8 cellular contexts compared by ENCODE assay signal in the genomic region with DNA sequence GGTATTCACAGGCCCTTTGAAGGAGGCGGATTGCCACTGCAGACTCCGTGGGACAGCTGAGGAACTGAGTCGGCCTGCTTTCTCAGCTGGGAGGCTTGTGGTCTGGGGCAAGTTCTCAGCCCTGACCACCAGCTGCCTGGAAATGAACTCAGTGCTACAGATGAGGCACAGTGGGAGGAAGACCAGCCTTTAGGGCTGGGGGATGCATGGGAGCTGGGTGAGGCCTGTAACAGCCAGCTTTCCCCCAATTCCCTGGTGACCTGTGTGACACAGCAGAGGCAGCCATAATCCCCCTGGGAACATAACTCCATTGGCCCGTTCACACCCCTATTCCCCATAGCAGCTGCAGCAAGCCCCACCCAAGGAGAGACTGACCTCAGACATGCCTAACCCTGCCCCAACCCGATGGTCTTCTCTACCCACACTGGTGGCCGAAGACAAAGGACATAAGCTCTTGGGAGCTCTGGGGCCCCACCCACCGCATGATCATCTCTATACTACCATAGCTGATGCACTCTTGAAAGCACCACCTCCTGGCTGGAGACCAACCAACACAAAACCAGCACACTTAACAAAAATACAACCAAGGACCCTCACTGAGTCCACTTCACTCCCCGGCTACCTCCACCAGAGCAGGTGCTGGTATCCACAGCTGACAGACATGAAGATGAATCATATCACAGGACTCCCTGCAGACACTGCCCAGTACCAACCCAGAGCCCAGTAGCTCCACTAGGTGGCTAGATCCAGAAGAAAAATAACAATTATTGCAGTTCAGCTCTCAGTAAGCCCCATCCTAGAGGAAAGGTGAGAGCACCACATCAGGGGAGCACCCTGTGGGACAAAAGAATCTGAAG. TPM values are rescaled to one million over a fixed set of nuclear protein-coding genes. Genes with fewer than 3 reads are reported as not detected.
A peak's percentile ranks its signal among the peaks of the same experiment; 100 is the strongest.
DNase-seq lines count a peak whose midpoint lies in the region; ATAC-seq and TF ChIP-seq lines count a peak whose summit lies in the region.

No MANE protein-coding gene starts in this region.

- TF ChIP-seq POLR2A in erythroblast (IDR thresholded peaks at IDR 0.05; ENCODE audit: low read length), result no peak

- peaks cover 10% of the 10 kb centered on the region for H3K9me3 Mint-ChIP-seq in chondrocyte (ENCODE audit: low read depth)

- H3K27me3 ChIP-seq in GM06990 (replicated peaks; ENCODE audit: control insufficient read depth, insufficient read depth, low read length), result no peaks in the 10 kb centered on the region

- DNase-seq in GM06990 (ENCODE audit: extremely low read depth, insufficient read length) (peak; percentile 60), chondrocyte (ENCODE audit: low spot score) (no peak), NCI-H1105 (lab: John Stamatoyannopoulos, UW) (no peak), erythroblast (lab: John Stamatoyannopoulos, UW) (no peak), dermis blood vessel endothelial cell (no peak), posterior cingulate gyrus (no peak)

- H3K27me3 Mint-ChIP-seq in chondrocyte (ENCODE audit: low read depth), result no peaks in the 10 kb centered on the region

- H3K4me1 Mint-ChIP-seq in chondrocyte (ENCODE audit: low read depth), result peaks cover 35% of the 10 kb centered on the region

- no peaks in the 10 kb centered on the region for H3K36me3 ChIP-seq in GM06990 (ENCODE audit: control insufficient read depth, insufficient read depth, low read length)

- H3K4me3 ChIP-seq in GM06990 (replicated peaks; ENCODE audit: low read depth, low read length), result peak overlapping the region; percentile 0; the same call in 1 of the 2 replicates

- TF ChIP-seq CTCF in GM06990 (IDR thresholded peaks at IDR 0.05; ENCODE audit: insufficient read depth, low read length, poor library complexity, severe bottlenecking) (peak; percentile 31), chondrocyte (IDR thresholded peaks at IDR 0.05) (peak; percentile 18)

- peak overlapping the region; percentile 33 for H3K27ac Mint-ChIP-seq in chondrocyte (ENCODE audit: unreplicated experiment)

- intact Hi-C loops in posterior cingulate gyrus (cut with DNase I), result no loop called here

- peak overlapping the region; percentile 5 for H3K4me3 Mint-ChIP-seq in chondrocyte (ENCODE audit: unreplicated experiment)

- H3K36me3 Mint-ChIP-seq in chondrocyte (ENCODE audit: low read depth), result peaks cover 16% of the 10 kb centered on the region

- ATAC-seq in GM19452 (IDR thresholded peaks at IDR 0.05; ENCODE audit: unreplicated experiment) (peak; percentile 87), HG03159 (IDR thresholded peaks at IDR 0.05; ENCODE audit: unreplicated experiment) (peak; percentile 78)

RNA-seq across cellular contexts. Expression of a gene that starts 24.9 kb away (rescaled TPM):
- total RNA-seq in chondrocyte (80.6 to 108 TPM (median 80.7 TPM) in 3 replicates), dermis blood vessel endothelial cell (21.8 and 34.4 TPM in 2 replicates)
